In the genomic region with DNA sequence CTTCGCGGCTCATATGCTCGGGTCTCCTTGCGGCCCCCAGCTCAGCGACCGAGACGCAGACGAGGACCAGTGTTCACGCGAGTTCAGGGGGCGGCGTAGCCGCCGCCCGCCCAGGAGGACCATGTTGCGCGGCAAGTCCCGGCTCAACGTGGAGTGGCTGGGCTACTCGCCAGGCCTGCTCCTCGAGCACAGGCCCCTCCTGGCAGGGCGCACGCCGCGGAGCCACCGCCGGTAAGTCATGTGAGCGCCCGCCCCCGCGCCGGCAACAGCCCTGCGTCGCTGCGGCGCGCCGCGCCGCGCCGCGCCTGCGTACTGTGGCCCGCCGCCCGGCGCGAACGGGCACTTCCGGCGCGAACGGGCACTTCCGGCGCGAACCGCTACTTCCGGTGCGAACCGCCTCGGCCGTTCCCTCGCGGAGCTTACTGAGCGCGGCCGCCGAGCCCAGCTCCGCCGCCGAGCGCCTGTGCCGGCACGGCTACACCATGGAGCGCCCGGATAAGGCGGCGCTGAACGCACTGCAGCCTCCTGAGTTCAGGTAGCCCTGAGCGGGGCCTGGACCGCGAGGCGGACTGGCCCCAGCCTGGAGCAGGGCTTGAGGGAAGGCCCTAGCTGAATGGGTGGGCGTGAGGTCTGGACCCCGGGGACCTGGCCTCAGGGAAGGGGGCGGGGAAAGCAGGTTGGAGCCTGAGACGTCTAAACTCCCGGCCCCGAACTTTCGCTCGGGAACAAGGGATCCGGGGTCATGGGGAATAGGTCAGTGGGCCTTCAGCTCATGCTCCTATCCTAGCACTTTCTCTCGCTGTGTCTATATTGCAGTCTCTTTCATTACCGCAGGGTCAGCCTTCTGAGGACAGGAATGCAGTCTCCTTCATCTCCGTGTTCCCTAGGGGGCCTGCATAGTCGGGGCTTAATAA, we compare ENCODE assay signal across 8 cellular contexts. TPM values are rescaled to one million over a fixed set of nuclear protein-coding genes. Genes with fewer than 3 reads are reported as not detected.
A peak's percentile ranks its signal among the peaks of the same experiment; 100 is the strongest.
DNase-seq lines count a peak whose midpoint lies in the region; ATAC-seq, FAIRE-seq and TF ChIP-seq lines count a peak whose summit lies in the region.

A gene with protein sequence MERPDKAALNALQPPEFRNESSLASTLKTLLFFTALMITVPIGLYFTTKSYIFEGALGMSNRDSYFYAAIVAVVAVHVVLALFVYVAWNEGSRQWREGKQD (plus strand): TSS at position 380 of the 914 bp plus-strand sequence. CDS start 103 bp downstream, at position 483.

- H3K79me2 ChIP-seq in endothelial cell of umbilical vein (ENCODE audit: control insufficient read depth, insufficient read depth, low read length): peaks cover 51% of the 10 kb centered on the region

- H2AFZ ChIP-seq in endothelial cell of umbilical vein (ENCODE audit: low read depth, low read length): peak within 1 kb of the TSS; percentile 95

- no TSS peak for BruUV-seq in Caco-2 (replicated peaks; lab: Mats Ljungman, UMichigan)
- no TSS peak for BruUV-seq in endothelial cell of umbilical vein (replicated peaks; lab: Mats Ljungman, UMichigan)

- dilution Hi-C loops in endothelial cell of umbilical vein (cut with MboI; ENCODE audit: extremely low pct_ligation_motif_present, low sequenced_read_pairs): no loop called here

- peaks cover 12% of the 10 kb centered on the region for H3K4me1 Mint-ChIP-seq in Caco-2 (ENCODE audit: low read depth, unreplicated experiment)

- H3K36me3 ChIP-seq in Caco-2 (ENCODE audit: control insufficient read depth, insufficient read depth, low read length) (no peaks in the 10 kb centered on the region), NT2/D1 (ENCODE audit: insufficient read depth, insufficient read length, low read length) (no peaks in the 10 kb centered on the region), endothelial cell of umbilical vein (ENCODE audit: control insufficient read depth in 2 of 2, extremely low read depth in 1 of 2, insufficient read depth in 2 of 2, low read length in 2 of 2) (no peaks in the 10 kb centered on the region)

- H3K9me1 ChIP-seq in endothelial cell of umbilical vein (replicated peaks; ENCODE audit: control insufficient read depth, extremely low read depth, insufficient read depth, low read length): no peaks in the 10 kb centered on the region

- H3K27me3 ChIP-seq in Caco-2 (replicated peaks; ENCODE audit: control insufficient read depth, insufficient read depth, low read length): no peaks in the 10 kb centered on the region
- H3K27me3 ChIP-seq in NT2/D1 (ENCODE audit: insufficient read depth, insufficient read length): no peaks in the 10 kb centered on the region
- H3K27me3 ChIP-seq in endothelial cell of umbilical vein (ENCODE audit: control insufficient read depth in 2 of 2, insufficient read depth in 2 of 2, low read length in 2 of 2): no peaks in the 10 kb centered on the region
- H3K27me3 ChIP-seq in mononuclear cell (ENCODE audit: insufficient read depth, low read length): no peaks in the 10 kb centered on the region

- DNase-seq in Caco-2: peak; percentile 77 to 82
- peak; percentile 87 for DNase-seq in HT-29 (ENCODE audit: low spot score)
- peak; percentile 35 for DNase-seq in NT2/D1 (ENCODE audit: low read depth, low spot score)
- peak; percentile 76 for DNase-seq in activated CD8-positive, alpha-beta memory T cell treated with anti-CD3 and anti-CD28 coated beads, Interleukin-2, amount 50 U/mL, for 4 hours
- DNase-seq in endothelial cell of umbilical vein (ENCODE audit: low read depth, low spot score): peak; percentile 81
- DNase-seq in stimulated activated CD8-positive, alpha-beta memory T cell treated with anti-CD3 and anti-CD28 coated beads, Interleukin-2, amount 100 ng/mL, for 48 hours (ENCODE audit: low read depth in 2 of 2): peak; percentile 69 to 79

- peak within 1 kb of the TSS; percentile 80 for H3K27ac ChIP-seq in endothelial cell of umbilical vein (ENCODE audit: insufficient read depth, low read depth, low read length)

- H3K36me3 Mint-ChIP-seq in Caco-2 (ENCODE audit: insufficient read depth, unreplicated experiment): peaks cover 5% of the 10 kb centered on the region

- CTCF ChIA-PET in Caco-2 (lab: Charles Lee): no interaction called here
- CTCF ChIA-PET in endothelial cell of umbilical vein (lab: Charles Lee): interaction anchor here (1.2 to 1.7 kb wide), 2 partner anchors 9 to 37 kb away, joined by 4 to 6 read pairs; no protein-coding TSS in a partner anchor

- no peaks in the 10 kb centered on the region for H3K4me1 ChIP-seq in Caco-2
- H3K4me1 ChIP-seq in NT2/D1 (ENCODE audit: insufficient read depth, insufficient read length): no peaks in the 10 kb centered on the region
- peaks cover 19% of the 10 kb centered on the region for H3K4me1 ChIP-seq in endothelial cell of umbilical vein (ENCODE audit: control insufficient read depth, extremely low read depth, insufficient read depth, low read length)
- peaks cover 24% of the 10 kb centered on the region for H3K4me1 ChIP-seq in mononuclear cell (ENCODE audit: insufficient read depth, low read length)

- no peaks in the 10 kb centered on the region for H3K9me3 Mint-ChIP-seq in Caco-2 (ENCODE audit: unreplicated experiment)

- no peak for TF ChIP-seq CTCF in Caco-2 (IDR thresholded peaks at IDR 0.05; ENCODE audit: insufficient read depth in 1 of 2, low read depth in 1 of 2, low read length in 1 of 2, severe bottlenecking in 1 of 2, unreplicated experiment in 1 of 2)
- no peak for TF ChIP-seq CTCF in endothelial cell of umbilical vein (IDR thresholded peaks at IDR 0.05; ENCODE audit: extremely low read depth in 1 of 2, insufficient read depth in 1 of 2, low read depth in 1 of 2, low read length in 2 of 2)

- H3K4me3 Mint-ChIP-seq in Caco-2 (ENCODE audit: unreplicated experiment): peak within 1 kb of the TSS; percentile 91

- peak; percentile 82 for ATAC-seq in GM21360 (IDR thresholded peaks at IDR 0.05; ENCODE audit: unreplicated experiment)

- no peaks in the 10 kb centered on the region for H4K20me1 ChIP-seq in endothelial cell of umbilical vein (replicated peaks; ENCODE audit: control insufficient read depth, extremely low read depth, insufficient read depth, low read length)

- POLR2A ChIA-PET in Caco-2 (lab: Charles Lee) (interaction anchor here (0.7 kb wide), 1 partner anchor 628 kb away, joined by 6 read pairs; no protein-coding TSS in a partner anchor), endothelial cell of umbilical vein (lab: Charles Lee) (no interaction called here)

- no peaks in the 10 kb centered on the region for H3K27me3 Mint-ChIP-seq in Caco-2 (ENCODE audit: insufficient read depth, unreplicated experiment)

- TF ChIP-seq POLR2A in endothelial cell of umbilical vein (IDR thresholded peaks at IDR 0.05; ENCODE audit: low read depth, low read length): no peak

- peak within 1 kb of the TSS; percentile 72 for H3K4me2 ChIP-seq in endothelial cell of umbilical vein (ENCODE audit: insufficient read depth, low read length)

- H3K9me3 ChIP-seq in Caco-2: no peaks in the 10 kb centered on the region
- no peaks in the 10 kb centered on the region for H3K9me3 ChIP-seq in NT2/D1 (ENCODE audit: insufficient read depth, low read length)
- H3K9me3 ChIP-seq in endothelial cell of umbilical vein (replicated peaks; ENCODE audit: control insufficient read depth, insufficient read depth, low read length): no peaks in the 10 kb centered on the region
- H3K9me3 ChIP-seq in mononuclear cell (ENCODE audit: low read depth, low read length): no peaks in the 10 kb centered on the region

- H3K27ac Mint-ChIP-seq in Caco-2 (ENCODE audit: unreplicated experiment): peak within 1 kb of the TSS; percentile 86

- peak within 1 kb of the TSS; percentile 80 for H3K9ac ChIP-seq in NT2/D1 (ENCODE audit: insufficient read length, low read depth)
- H3K9ac ChIP-seq in endothelial cell of umbilical vein (replicated peaks; ENCODE audit: extremely low read depth, insufficient read depth, low read length): peak within 1 kb of the TSS; percentile 93

- H3K4me3 ChIP-seq in Caco-2 (ENCODE audit: low read depth, low read length): peak within 1 kb of the TSS; percentile 85
- H3K4me3 ChIP-seq in NT2/D1 (ENCODE audit: insufficient read length, low read depth): peak within 1 kb of the TSS; percentile 73
- peak within 1 kb of the TSS; percentile 69 to 91 (median 83) for H3K4me3 ChIP-seq in endothelial cell of umbilical vein (replicated peaks in 1 of 3; ENCODE audit: insufficient read depth in 1 of 3, low read depth in 1 of 3, low read length in 3 of 3)
- H3K4me3 ChIP-seq in mononuclear cell (ENCODE audit: low read length): peak within 1 kb of the TSS; percentile 70

- intact Hi-C loops in Caco-2 (cut with micrococcal nuclease; ENCODE audit: unreplicated experiment): no loop called here
- intact Hi-C loops in endothelial cell of umbilical vein (cut with micrococcal nuclease): loop anchor here (2.0 kb wide), 1 partner anchor 414 kb away; the partner anchor contains the start of gene HMGB3

- FAIRE-seq in endothelial cell of umbilical vein (lab: Jason Lieb, UNC): peak; percentile 82

TF ChIP-seq in endothelial cell of umbilical vein, 7 proteins besides CTCF, POLR2A, EP300 and RAD21:
- no peak for TF ChIP-seq MAX (IDR thresholded peaks at IDR 0.05; ENCODE audit: insufficient read depth, insufficient read length)
- TF ChIP-seq FOS (IDR thresholded peaks at IDR 0.05; ENCODE audit: borderline replicate concordance, insufficient read depth, low read length): no peak
- no peak for TF ChIP-seq MYC (IDR thresholded peaks at IDR 0.05; ENCODE audit: low read depth, low read length)
- no peak for TF ChIP-seq JUN (IDR thresholded peaks at IDR 0.05; ENCODE audit: borderline replicate concordance, insufficient read depth, insufficient read length, low read depth)
- TF ChIP-seq EZH2 (IDR thresholded peaks at IDR 0.05; ENCODE audit: borderline replicate concordance, low read depth, low read length, severe bottlenecking): no peak
- no peak for TF ChIP-seq GATA2 (IDR thresholded peaks at IDR 0.05; ENCODE audit: insufficient read depth, insufficient read length, low read depth, low read length)
- TF ChIP-seq POLR2AphosphoS5 (IDR thresholded peaks at IDR 0.05; ENCODE audit: insufficient read depth, low read depth, low read length): no peak

RNA-seq across cellular contexts. Expression of the gene that starts here (rescaled TPM):
- total RNA-seq in Caco-2 (2022) (39.3 and 45.7 TPM in 2 replicates), endothelial cell of umbilical vein (34.2 and 40.9 TPM in 2 replicates), mononuclear cell (27.9 TPM)
- total RNA-seq in HT-29 (2014; rRNA removed; shearing (Covaris generic)): 38.3 and 39.7 TPM in 2 replicates
- polyA plus RNA-seq in endothelial cell of umbilical vein: 11.6 and 12.7 TPM in 2 replicates
- 13.9 and 14.2 TPM in 2 replicates for polyA plus RNA-seq in endothelial cell of umbilical vein (2011; cell fraction: cytosol; rRNA removed)
- 5.1 and 7.0 TPM in 2 replicates for polyA plus RNA-seq in endothelial cell of umbilical vein (2011; cell fraction: nucleus; rRNA removed)
- polyA plus RNA-seq in endothelial cell of umbilical vein (2012): 13.9 and 15.0 TPM in 2 replicates
- 44.6 and 64.8 TPM in 2 replicates for polyA minus RNA-seq in endothelial cell of umbilical vein
- polyA minus RNA-seq in endothelial cell of umbilical vein (2011; cell fraction: cytosol; rRNA and poly(A)+ RNA removed): 42.4 TPM
- 5.5 and 8.9 TPM in 2 replicates for polyA minus RNA-seq in endothelial cell of umbilical vein (2011; cell fraction: nucleus; rRNA and poly(A)+ RNA removed)

Comparison
In these comparisons a context has a peak if more than half of its experiments do, and no peak if none do; other contexts are left out.
1. Peak in every context shown above with its lines: DNase-seq, ATAC-seq, H3K4me3 ChIP-seq and H3K27ac ChIP-seq.
2. DNase-seq: peak in every context shown above with its lines; median percentile 87 in HT-29; 81 in endothelial cell of umbilical vein; 80 in Caco-2; 76 in activated CD8-positive, alpha-beta memory T cell treated with anti-CD3 and anti-CD28 coated beads, Interleukin-2, amount 50 U/mL, for 4 hours; 74 in stimulated activated CD8-positive, alpha-beta memory T cell treated with anti-CD3 and anti-CD28 coated beads, Interleukin-2, amount 100 ng/mL, for 48 hours; 35 in NT2/D1.